In the genomic region with DNA sequence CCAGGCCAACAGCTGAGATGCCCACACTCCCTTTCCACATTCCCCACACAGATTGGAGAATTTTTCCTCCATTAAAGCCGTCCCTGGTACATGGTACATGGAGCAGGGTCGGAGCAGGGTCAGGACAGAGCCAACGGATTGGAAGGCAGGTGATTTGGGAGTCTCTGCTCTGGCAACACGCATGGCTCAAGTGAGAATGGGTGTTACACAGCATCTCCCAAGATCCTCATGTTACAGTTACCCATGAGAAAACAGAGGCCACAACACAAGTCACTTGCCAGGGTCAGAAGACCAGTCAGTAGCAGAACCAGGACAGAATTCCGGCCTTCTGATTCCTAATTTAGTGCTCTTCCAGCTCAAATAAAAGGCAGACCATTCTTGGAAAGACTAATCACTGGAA, we compare ENCODE assay signal across 15 cellular contexts. TPM values are rescaled to one million over a fixed set of nuclear protein-coding genes. Genes with fewer than 3 reads are reported as not detected.
A peak's percentile ranks its signal among the peaks of the same experiment; 100 is the strongest.
DNase-seq lines count a peak whose midpoint lies in the region; ATAC-seq, FAIRE-seq and TF ChIP-seq lines count a peak whose summit lies in the region.
"Had no signal": no experiment of that assay in that cellular context is flagged by ENCODE, and none has a peak within 500 bp of the region (broad histone marks: within the 10 kb centered on the region; RNA-seq: fewer than 3 reads in every experiment).

No MANE protein-coding gene starts in this region.

- H2AFZ ChIP-seq in ACC112 (ENCODE audit: low read length, unreplicated experiment) = peak overlapping the region; percentile 82
- H2AFZ ChIP-seq in astrocyte (ENCODE audit: low read depth, low read length) = peak overlapping the region; percentile 36

- no peaks in the 10 kb centered on the region for H3K27me3 ChIP-seq in ACC112 (ENCODE audit: insufficient read depth, low read length)
- H3K27me3 ChIP-seq in astrocyte (ENCODE audit: insufficient read depth, low read length) = no peaks in the 10 kb centered on the region
- H3K27me3 ChIP-seq in right cardiac atrium (ENCODE audit: control insufficient read depth, insufficient read depth) = no peaks in the 10 kb centered on the region
- no peaks in the 10 kb centered on the region for H3K27me3 ChIP-seq in gastrocnemius medialis

- H3K4me3 ChIP-seq in ACC112 (ENCODE audit: low read depth, low read length) (no peak overlapping the region), astrocyte (ENCODE audit: insufficient read depth, low read depth, low read length) (no peak overlapping the region), right cardiac atrium (ENCODE audit: low read length) (no peak overlapping the region), gastrocnemius medialis (no peak overlapping the region)

- H3K9ac ChIP-seq in astrocyte (ENCODE audit: low read length) = peak overlapping the region; percentile 78

- peaks cover 7% of the 10 kb centered on the region for H3K36me3 Mint-ChIP-seq in astrocyte (ENCODE audit: low read depth, unreplicated experiment)

- intact Hi-C loops in right cardiac atrium (cut with DNase I) = no loop called here
- intact Hi-C loops in gastrocnemius medialis (cut with DNase I; ENCODE audit: low total_unique reads) = loop anchor here (2.0 kb wide), 2 partner anchors 36 to 50 kb away; no protein-coding TSS in a partner anchor

- TF ChIP-seq POLR2A in gastrocnemius medialis (IDR thresholded peaks at IDR 0.05) = no peak

- FAIRE-seq in astrocyte (lab: Jason Lieb, UNC) = no peak
- FAIRE-seq: GM18507 had no signal

- H3K36me3 ChIP-seq in ACC112 (ENCODE audit: insufficient read depth, low read length) (no peaks in the 10 kb centered on the region), astrocyte (ENCODE audit: insufficient read depth, low read length) (peaks cover 10% of the 10 kb centered on the region), gastrocnemius medialis (peaks cover 0 to 9% of the 10 kb centered on the region in 2 donors)

- H4K20me1 ChIP-seq in astrocyte (ENCODE audit: insufficient read depth, low read length) = peaks cover 9% of the 10 kb centered on the region

- in situ Hi-C loops in gastrocnemius medialis (cut with MboI; ENCODE audit: low sequenced_read_pairs in 4 of 4) = no loop called here

- WGBS in right cardiac atrium = 50% methylated on average over 5 of the region's 5 CpGs

- peaks cover 24% of the 10 kb centered on the region for H3K4me1 ChIP-seq in ACC112 (ENCODE audit: control insufficient read depth, insufficient read depth, low read length, unreplicated experiment)
- H3K4me1 ChIP-seq in astrocyte (ENCODE audit: insufficient read depth, low read length) = peaks cover 27% of the 10 kb centered on the region
- peaks cover 2% of the 10 kb centered on the region for H3K4me1 ChIP-seq in right cardiac atrium (ENCODE audit: control insufficient read depth, insufficient read depth, low read length)
- peaks cover 20 to 46% of the 10 kb centered on the region in 2 donors for H3K4me1 ChIP-seq in gastrocnemius medialis

- peaks cover 22% of the 10 kb centered on the region for H3K4me1 Mint-ChIP-seq in astrocyte (ENCODE audit: low read depth, unreplicated experiment)
- H3K4me1 Mint-ChIP-seq: stimulated activated naive B cell treated with anti-CD40 and anti-IgM and Interleukin-4, amounts not matched to agents 10 μg/mL and 1 μg/mL and 100 μg/mL, for 72 hours; WTC11 had no signal

- H3K27ac Mint-ChIP-seq in astrocyte (ENCODE audit: unreplicated experiment) = peak overlapping the region; percentile 81
- H3K27ac Mint-ChIP-seq: naive B cell; stimulated activated naive B cell treated with anti-CD40 and anti-IgM and Interleukin-4, amounts not matched to agents 10 μg/mL and 1 μg/mL and 100 μg/mL, for 72 hours; WTC11 had no signal

- H3K27me3 Mint-ChIP-seq in astrocyte (ENCODE audit: low read depth, unreplicated experiment) = no peaks in the 10 kb centered on the region
- H3K27me3 Mint-ChIP-seq: naive B cell; stimulated activated naive B cell treated with anti-CD40 and anti-IgM and Interleukin-4, amounts not matched to agents 10 μg/mL and 1 μg/mL and 100 μg/mL, for 72 hours had no signal

- H3K9me3 Mint-ChIP-seq in astrocyte (ENCODE audit: unreplicated experiment) = no peaks in the 10 kb centered on the region
- H3K9me3 Mint-ChIP-seq: naive B cell; stimulated activated naive B cell treated with anti-CD40 and anti-IgM and Interleukin-4, amounts not matched to agents 10 μg/mL and 1 μg/mL and 100 μg/mL, for 72 hours; WTC11 had no signal

- H3K9me3 ChIP-seq in astrocyte (ENCODE audit: insufficient read depth, low read depth, low read length) (no peaks in the 10 kb centered on the region), right cardiac atrium (ENCODE audit: control insufficient read depth, low read length) (no peaks in the 10 kb centered on the region), gastrocnemius medialis (no peaks in the 10 kb centered on the region)

- H3K79me2 ChIP-seq in ACC112 (ENCODE audit: control insufficient read depth, insufficient read depth, low read length, unreplicated experiment) (no peaks in the 10 kb centered on the region), astrocyte (ENCODE audit: insufficient read depth, low read length) (peaks cover 13% of the 10 kb centered on the region)

- H3K4me3 Mint-ChIP-seq in astrocyte (ENCODE audit: unreplicated experiment) = peak overlapping the region; percentile 28
- H3K4me3 Mint-ChIP-seq: naive B cell; stimulated activated naive B cell treated with anti-CD40 and anti-IgM and Interleukin-4, amounts not matched to agents 10 μg/mL and 1 μg/mL and 100 μg/mL, for 72 hours; WTC11 had no signal

- H3K4me2 ChIP-seq in astrocyte (ENCODE audit: low read length) = peak overlapping the region; percentile 46

- ATAC-seq in right cardiac atrium (no peak), gastrocnemius medialis (peak; percentile 76 to 78), HG03097 (IDR thresholded peaks at IDR 0.05; ENCODE audit: low FRiP score, unreplicated experiment) (no peak), GM18861 (IDR thresholded peaks at IDR 0.05; ENCODE audit: unreplicated experiment) (no peak)
- ATAC-seq: stimulated activated naive B cell treated with anti-CD40 and anti-IgM and Interleukin-4, amounts not matched to agents 10 μg/mL and 1 μg/mL and 100 μg/mL, for 72 hours; WTC11 had no signal

- TF ChIP-seq CTCF in astrocyte (IDR thresholded peaks at IDR 0.05; ENCODE audit: insufficient read depth, low read depth, low read length) (no peak), gastrocnemius medialis (IDR thresholded peaks at IDR 0.05 in 4 of 5, conservative IDR thresholded peaks at IDR 0.05 in 1 of 5) (no peak)

- DNase-seq in astrocyte (ENCODE audit: low read depth) (peak; percentile 48), right cardiac atrium (no peak), gastrocnemius medialis (peak; percentile 63 to 79), RKO (ENCODE audit: low spot score) (no peak), NCI-H2081 (lab: John Stamatoyannopoulos, UW) (no peak)
- DNase-seq: hippocampal formation; naive B cell; SIG-M5; stimulated activated naive B cell treated with anti-CD40 and anti-IgM and Interleukin-4, amounts not matched to agents 10 μg/mL and 1 μg/mL and 100 μg/mL, for 72 hours had no signal

- H3K27ac ChIP-seq in ACC112 (ENCODE audit: low read depth, low read length) = peak overlapping the region; percentile 85
- H3K27ac ChIP-seq in astrocyte (ENCODE audit: low read depth, low read length) = peak overlapping the region; percentile 94
- peak overlapping the region; percentile 87 for H3K27ac ChIP-seq in right cardiac atrium (ENCODE audit: low read length)
- peak overlapping the region; percentile 84 to 100 (median 98) for H3K27ac ChIP-seq in gastrocnemius medialis
- H3K27ac ChIP-seq: HL-60 had no signal

RNA-seq across cellular contexts. Expression of a gene that starts 7.7 kb away (rescaled TPM):
- 0.57 and 0.60 TPM in 2 replicates for total RNA-seq in astrocyte
- total RNA-seq in right cardiac atrium = under 1 TPM in 1 of 4 donors, not detected in 3; 0.19 TPM
- not detected for polyA plus RNA-seq in right cardiac atrium
- 1 to 10 TPM in 2 of 4 donors, not detected in 2; 1.4 to 3.0 TPM for total RNA-seq in gastrocnemius medialis

RNA-seq across cellular contexts. Expression of a gene that starts 10.5 kb away (rescaled TPM):
- total RNA-seq in astrocyte (18.3 and 20.3 TPM in 2 replicates), right cardiac atrium (1 to 10 TPM; 5.8 to 8.8 (median 7.5) TPM), gastrocnemius medialis (10 to 100 TPM; 17.7 to 25.2 (median 19.3) TPM)
- polyA plus RNA-seq in right cardiac atrium = 5.9 TPM

RNA-seq across cellular contexts. Expression of a gene that starts 10.9 kb away (rescaled TPM):
- total RNA-seq in astrocyte (116 and 129 TPM in 2 replicates), right cardiac atrium (100 to 1,000 TPM; 101 to 112 (median 106) TPM), gastrocnemius medialis (10 to 100 TPM; 11.1 to 34.8 (median 24.6) TPM)
- polyA plus RNA-seq in right cardiac atrium = 53.4 TPM

Comparison
In these comparisons a context has a peak if more than half of its experiments do, and no peak if none do; other contexts are left out.
1. DNase-seq: peak in astrocyte (single experiment) and gastrocnemius medialis (2 of 2); none in right cardiac atrium (0 of 3), RKO (single experiment) and NCI-H2081 (0 of 2).
2. ATAC-seq: peak in gastrocnemius medialis (2 of 2); none in right cardiac atrium (0 of 2), HG03097 (single experiment) and GM18861 (single experiment).
3. Peak in every context shown above with its lines, with median percentiles within 50 percentile points of each other: H3K27ac ChIP-seq.